1 cellular context compared by ENCODE assay signal in genomic region chr7:131586759-131587158, GRCh38.
TF ChIP-seq lines count a peak whose summit lies in the region.

No MANE protein-coding gene starts in this region.

TF ChIP-seq in GM12878, 131 proteins besides CTCF, POLR2A, EP300 and RAD21 (continued from another document):
- no peak for TF ChIP-seq SKIL (IDR thresholded peaks at IDR 0.05; ENCODE audit: low read depth, poor library complexity, severe bottlenecking)
- TF ChIP-seq E2F8 (IDR thresholded peaks at IDR 0.05; ENCODE audit: low read depth, partially characterized antibody): no peak
- no peak for TF ChIP-seq STAT3 (IDR thresholded peaks at IDR 0.05; ENCODE audit: low read depth, low read length)
- no peak for TF ChIP-seq ZNF274 (IDR thresholded peaks at IDR 0.05; ENCODE audit: insufficient read depth, insufficient read length)
- TF ChIP-seq REST (IDR thresholded peaks at IDR 0.05; ENCODE audit: low read depth, low read length): no peak
- TF ChIP-seq SUPT20H (IDR thresholded peaks at IDR 0.05; ENCODE audit: borderline replicate concordance, control insufficient read depth, low read depth, low read length): no peak
- TF ChIP-seq FOXK2 (IDR thresholded peaks at IDR 0.05): no peak
- TF ChIP-seq CHD2 (IDR thresholded peaks at IDR 0.05; ENCODE audit: borderline replicate concordance, low read depth, low read length): no peak
- TF ChIP-seq ZNF217 (IDR thresholded peaks at IDR 0.05): no peak
